In genomic region chr19:51366050-51366998, GRCh38 we compare ENCODE assay signal across 8 cellular contexts. TPM values are rescaled to one million over a fixed set of nuclear protein-coding genes. Genes with fewer than 3 reads are reported as not detected.
A peak's percentile ranks its signal among the peaks of the same experiment; 100 is the strongest.
DNase-seq lines count a peak whose midpoint lies in the region; ATAC-seq, FAIRE-seq and TF ChIP-seq lines count a peak whose summit lies in the region.

Gene ETFB, minus strand, starts transcription at chr19:51366388. Its CDS starts 62 bp downstream, at chr19:51366326.

- H3K27ac ChIP-seq in HL-60 (replicated peaks) (peak within 1 kb of the TSS; percentile 92), Peyer's patch (peak within 1 kb of the TSS; percentile 88 to 98 (median 94)), esophagus (ENCODE audit: low read depth in 2 of 2, low read length in 1 of 2) (peak within 1 kb of the TSS; percentile 98)

- H3K36me3 ChIP-seq in Peyer's patch (no peaks in the 10 kb centered on the region), esophagus (ENCODE audit: control insufficient read depth in 2 of 2, insufficient read depth in 2 of 2, low read length in 1 of 2) (no peaks in the 10 kb centered on the region), mucosa of stomach (ENCODE audit: control insufficient read depth, insufficient read depth, low read length) (no peaks in the 10 kb centered on the region)

- H3K9me3 Mint-ChIP-seq in activated T-cell treated with anti-CD3 and anti-CD28 coated beads, Interleukin-2, amount 50 U/mL, for 4 hours: no peaks in the 10 kb centered on the region

- H3K27me3 ChIP-seq in HL-60 (ENCODE audit: insufficient read depth, poor library complexity, severe bottlenecking): no peaks in the 10 kb centered on the region
- H3K27me3 ChIP-seq in Peyer's patch: no peaks in the 10 kb centered on the region
- no peaks in the 10 kb centered on the region for H3K27me3 ChIP-seq in esophagus (ENCODE audit: control insufficient read depth in 1 of 2, insufficient read depth in 2 of 2, low read length in 2 of 2)
- no peaks in the 10 kb centered on the region for H3K27me3 ChIP-seq in mucosa of stomach (ENCODE audit: control insufficient read depth, insufficient read depth, low read length)

- ATAC-seq in activated T-cell treated with anti-CD3 and anti-CD28 coated beads, Interleukin-2, amount 50 U/mL, for 4 hours: peak; percentile 64 to 71

- H3K9me3 ChIP-seq in Peyer's patch (no peaks in the 10 kb centered on the region), esophagus (ENCODE audit: control insufficient read depth in 2 of 2, insufficient read depth in 1 of 2, low read depth in 1 of 2, low read length in 1 of 2) (no peaks in the 10 kb centered on the region), mucosa of stomach (ENCODE audit: control insufficient read depth, low read length) (no peaks in the 10 kb centered on the region)

- H3K4me1 Mint-ChIP-seq in activated T-cell treated with anti-CD3 and anti-CD28 coated beads, Interleukin-2, amount 50 U/mL, for 4 hours (ENCODE audit: low read depth): peaks cover 64% of the 10 kb centered on the region

- H3K27me3 Mint-ChIP-seq in activated T-cell treated with anti-CD3 and anti-CD28 coated beads, Interleukin-2, amount 50 U/mL, for 4 hours (ENCODE audit: low read depth): no peaks in the 10 kb centered on the region

- TF ChIP-seq CTCF in HL-60 (IDR thresholded peaks at IDR 0.05; ENCODE audit: insufficient read depth, low read length): no peak
- no peak for TF ChIP-seq CTCF in Peyer's patch (IDR thresholded peaks at IDR 0.05)

- peak within 1 kb of the TSS; percentile 94 for H3K9ac ChIP-seq in mucosa of stomach (ENCODE audit: low read length)

- no peaks in the 10 kb centered on the region for H3K36me3 Mint-ChIP-seq in activated T-cell treated with anti-CD3 and anti-CD28 coated beads, Interleukin-2, amount 50 U/mL, for 4 hours (ENCODE audit: insufficient read depth)

- DNase-seq in Ammon's horn (ENCODE audit: low spot score): peak; percentile 99
- peak; percentile 88 for DNase-seq in GM19239 (ENCODE audit: insufficient read length, low spot score)
- DNase-seq in HL-60 (ENCODE audit: low read depth in 1 of 2, low spot score in 1 of 2): peak; percentile 97 to 99
- peak; percentile 98 to 99 (median 98) for DNase-seq in Peyer's patch
- peak; percentile 87 for DNase-seq in activated T-cell treated with anti-CD3 and anti-CD28 coated beads, Interleukin-2, amount 50 U/mL, for 4 hours
- peak; percentile 83 to 89 for DNase-seq in stimulated activated CD8-positive, alpha-beta memory T cell treated with anti-CD3 and anti-CD28 coated beads, Interleukin-4, amount 100 ng/mL, for 4 hours (ENCODE audit: low read depth in 2 of 2, low spot score in 1 of 2)

- peak within 1 kb of the TSS; percentile 98 for H3K4me3 Mint-ChIP-seq in activated T-cell treated with anti-CD3 and anti-CD28 coated beads, Interleukin-2, amount 50 U/mL, for 4 hours

- WGBS in esophagus, 2 donors: 1% methylated on average over 61 to 64 of the region's 64 CpGs

- peak; percentile 86 for FAIRE-seq in GM19239 (lab: Jason Lieb, UNC)

- H3K4me3 ChIP-seq in HL-60 (replicated peaks; ENCODE audit: insufficient read depth, low read length) (peak within 1 kb of the TSS; percentile 67), Peyer's patch (peak within 1 kb of the TSS; percentile 72 to 94 (median 75)), esophagus (ENCODE audit: low read depth in 1 of 2, low read length in 2 of 2) (peak within 1 kb of the TSS; percentile 86 to 91), mucosa of stomach (ENCODE audit: low read length) (peak within 1 kb of the TSS; percentile 95)

- peaks cover 5 to 40% (median 11%) of the 10 kb centered on the region in 4 donors for H3K4me1 ChIP-seq in Peyer's patch
- peaks cover 4 to 22% of the 10 kb centered on the region in 2 donors for H3K4me1 ChIP-seq in esophagus (ENCODE audit: control insufficient read depth in 2 of 2, insufficient read depth in 2 of 2, low read length in 1 of 2)
- H3K4me1 ChIP-seq in mucosa of stomach (ENCODE audit: control insufficient read depth, insufficient read depth, low read length): peaks cover 43% of the 10 kb centered on the region

- TF ChIP-seq POLR2A in Peyer's patch (IDR thresholded peaks at IDR 0.05): peak; percentile 34 to 92

RNA-seq across cellular contexts. Expression of gene ETFB, which starts in this region (rescaled TPM):
- total RNA-seq in Peyer's patch: 100 to 1,000 TPM; 125 to 305 (median 154) TPM
- total RNA-seq in activated T-cell treated with anti-CD3 and anti-CD28 coated beads, Interleukin-2, amount 50 U/mL, for 4 hours: 10 to 100 TPM; 65.8 to 74.9 (median 73.3) TPM
- 100 to 1,000 TPM; 127 to 181 TPM for polyA plus RNA-seq in esophagus

Comparison
In these comparisons a context has a peak if more than half of its experiments do, and no peak if none do; other contexts are left out.
1. Peak in every context shown above with its lines: DNase-seq, ATAC-seq, H3K4me3 ChIP-seq and H3K27ac ChIP-seq.